Comparison of ENCODE assay signal across 1 cellular context in the genomic region with DNA sequence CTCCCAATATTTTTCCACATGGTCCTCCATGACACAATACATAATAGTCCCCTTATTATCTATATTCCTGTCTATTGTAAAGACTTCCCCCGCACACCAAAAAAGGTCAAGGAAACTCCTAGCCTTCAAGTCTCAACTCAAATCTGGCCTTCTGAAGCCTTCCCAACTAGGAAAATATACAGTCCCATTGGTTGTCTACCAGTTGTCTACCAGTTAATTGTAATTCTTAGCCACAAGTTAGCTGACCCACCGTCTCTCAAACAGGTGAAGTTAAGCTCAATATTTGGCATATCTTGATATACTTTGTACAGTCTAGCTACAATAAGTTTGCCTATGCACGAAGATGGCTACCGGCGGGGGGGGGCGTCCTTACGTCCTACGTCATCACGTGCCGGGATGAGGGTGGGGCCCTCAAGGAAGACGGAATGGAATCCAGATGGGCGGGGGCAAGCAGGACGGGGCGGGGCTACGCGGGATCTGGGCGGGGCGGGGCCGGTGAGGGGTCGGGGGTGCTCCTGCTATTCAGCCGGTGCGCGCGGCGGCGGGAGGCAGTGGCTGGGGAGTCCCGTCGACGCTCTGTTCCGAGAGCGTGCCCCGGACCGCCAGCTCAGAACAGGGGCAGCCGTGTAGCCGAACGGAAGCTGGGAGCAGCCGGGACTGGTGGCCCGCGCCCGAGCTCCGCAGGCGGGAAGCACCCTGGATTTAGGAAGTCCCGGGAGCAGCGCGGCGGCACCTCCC.
A peak's percentile ranks its signal among the peaks of the same experiment; 100 is the strongest.
TF ChIP-seq lines count a peak whose summit lies in the region.

TSS of gene AHR (plus strand) at position 551 of the 738 bp plus-strand sequence. CDS start 613 bp downstream, outside the sequence.

TF ChIP-seq in HepG2, 621 proteins besides CTCF, POLR2A, EP300 and RAD21 (continued from another document and continues in another):
- TF ChIP-seq USF2 (IDR thresholded peaks at IDR 0.05; ENCODE audit: low read depth, low read length): peak; percentile 37; the same call in 1 of the 2 replicates
- no peak; the same call in 1 of the 2 replicates for TF ChIP-seq USF2 (CRISPR knock-in tag; IDR thresholded peaks at IDR 0.05; ENCODE audit: borderline replicate concordance)
- no peak for TF ChIP-seq MAFG (CRISPR knock-in tag; IDR thresholded peaks at IDR 0.05)
- no peak for TF ChIP-seq TBP (CRISPR knock-in tag; IDR thresholded peaks at IDR 0.05)
- TF ChIP-seq CREB3 (CRISPR knock-in tag; IDR thresholded peaks at IDR 0.05): peak; percentile 36; the same call in 1 of the 2 replicates
- TF ChIP-seq ZNF496 (CRISPR knock-in tag; IDR thresholded peaks at IDR 0.05; ENCODE audit: insufficient replicate concordance): no peak
- TF ChIP-seq SMARCC2 (IDR thresholded peaks at IDR 0.05): no peak
- no peak for TF ChIP-seq FOSL1 (CRISPR knock-in tag; IDR thresholded peaks at IDR 0.05; ENCODE audit: borderline replicate concordance)
- no peak for TF ChIP-seq ARNTL (CRISPR knock-in tag; IDR thresholded peaks at IDR 0.05)
- no peak for TF ChIP-seq ZNF577 (CRISPR knock-in tag; IDR thresholded peaks at IDR 0.05; ENCODE audit: borderline replicate concordance, low read depth)
- TF ChIP-seq ZSCAN12 (CRISPR knock-in tag; IDR thresholded peaks at IDR 0.05): no peak; the same call in 1 of the 2 replicates
- TF ChIP-seq ZNF256 (CRISPR knock-in tag; conservative IDR thresholded peaks at IDR 0.05): 0 out of 2 replicates have a peak, but pooled peaks have one; percentile 48
- TF ChIP-seq ZNF484 (CRISPR knock-in tag; IDR thresholded peaks at IDR 0.05; ENCODE audit: borderline replicate concordance, low read depth): no peak
- no peak for TF ChIP-seq SOX13 (IDR thresholded peaks at IDR 0.05)
- no peak for TF ChIP-seq SOX13 (CRISPR knock-in tag; conservative IDR thresholded peaks at IDR 0.05 in 1 of 2, IDR thresholded peaks at IDR 0.05 in 1 of 2)
- no peak for TF ChIP-seq SSRP1 (CRISPR knock-in tag; IDR thresholded peaks at IDR 0.05)
- TF ChIP-seq DRAP1 (CRISPR knock-in tag; IDR thresholded peaks at IDR 0.05): peak; percentile 66
- TF ChIP-seq, protein P1, sequence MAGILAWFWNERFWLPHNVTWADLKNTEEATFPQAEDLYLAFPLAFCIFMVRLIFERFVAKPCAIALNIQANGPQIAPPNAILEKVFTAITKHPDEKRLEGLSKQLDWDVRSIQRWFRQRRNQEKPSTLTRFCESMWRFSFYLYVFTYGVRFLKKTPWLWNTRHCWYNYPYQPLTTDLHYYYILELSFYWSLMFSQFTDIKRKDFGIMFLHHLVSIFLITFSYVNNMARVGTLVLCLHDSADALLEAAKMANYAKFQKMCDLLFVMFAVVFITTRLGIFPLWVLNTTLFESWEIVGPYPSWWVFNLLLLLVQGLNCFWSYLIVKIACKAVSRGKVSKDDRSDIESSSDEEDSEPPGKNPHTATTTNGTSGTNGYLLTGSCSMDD (CRISPR knock-in tag; IDR thresholded peaks at IDR 0.05): no peak
- no peak for TF ChIP-seq ZFP37 (CRISPR knock-in tag; IDR thresholded peaks at IDR 0.05; ENCODE audit: borderline replicate concordance)
- no peak for TF ChIP-seq KDM5A (IDR thresholded peaks at IDR 0.05; ENCODE audit: borderline replicate concordance, low read length)
- no peak; the same call in 1 of the 2 replicates for TF ChIP-seq GATA4 (IDR thresholded peaks at IDR 0.05; ENCODE audit: borderline replicate concordance, low read depth)
- TF ChIP-seq SNRNP70 (IDR thresholded peaks at IDR 0.05; ENCODE audit: low read depth, low read length): no peak
- no peak for TF ChIP-seq ZNF652 (CRISPR knock-in tag; IDR thresholded peaks at IDR 0.05; ENCODE audit: borderline replicate concordance, low read depth)
- no peak for TF ChIP-seq AFF4 (CRISPR knock-in tag; IDR thresholded peaks at IDR 0.05)
- TF ChIP-seq GATAD1 (CRISPR knock-in tag; IDR thresholded peaks at IDR 0.05): no peak; the same call in 1 of the 2 replicates
- no peak for TF ChIP-seq ZNF432 (CRISPR knock-in tag; IDR thresholded peaks at IDR 0.05; ENCODE audit: borderline replicate concordance)
- TF ChIP-seq RFXAP (CRISPR knock-in tag; IDR thresholded peaks at IDR 0.05; ENCODE audit: borderline replicate concordance): no peak
- TF ChIP-seq DR1 (CRISPR knock-in tag; IDR thresholded peaks at IDR 0.05): no peak
- TF ChIP-seq THAP11 (CRISPR knock-in tag; IDR thresholded peaks at IDR 0.05): no peak; the same call in 1 of the 2 replicates
- TF ChIP-seq, protein P2, sequence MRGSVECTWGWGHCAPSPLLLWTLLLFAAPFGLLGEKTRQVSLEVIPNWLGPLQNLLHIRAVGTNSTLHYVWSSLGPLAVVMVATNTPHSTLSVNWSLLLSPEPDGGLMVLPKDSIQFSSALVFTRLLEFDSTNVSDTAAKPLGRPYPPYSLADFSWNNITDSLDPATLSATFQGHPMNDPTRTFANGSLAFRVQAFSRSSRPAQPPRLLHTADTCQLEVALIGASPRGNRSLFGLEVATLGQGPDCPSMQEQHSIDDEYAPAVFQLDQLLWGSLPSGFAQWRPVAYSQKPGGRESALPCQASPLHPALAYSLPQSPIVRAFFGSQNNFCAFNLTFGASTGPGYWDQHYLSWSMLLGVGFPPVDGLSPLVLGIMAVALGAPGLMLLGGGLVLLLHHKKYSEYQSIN (CRISPR knock-in tag; IDR thresholded peaks at IDR 0.05; ENCODE audit: borderline replicate concordance): no peak
- TF ChIP-seq NCOA1 (CRISPR knock-in tag; IDR thresholded peaks at IDR 0.05): no peak
- TF ChIP-seq, protein P3, sequence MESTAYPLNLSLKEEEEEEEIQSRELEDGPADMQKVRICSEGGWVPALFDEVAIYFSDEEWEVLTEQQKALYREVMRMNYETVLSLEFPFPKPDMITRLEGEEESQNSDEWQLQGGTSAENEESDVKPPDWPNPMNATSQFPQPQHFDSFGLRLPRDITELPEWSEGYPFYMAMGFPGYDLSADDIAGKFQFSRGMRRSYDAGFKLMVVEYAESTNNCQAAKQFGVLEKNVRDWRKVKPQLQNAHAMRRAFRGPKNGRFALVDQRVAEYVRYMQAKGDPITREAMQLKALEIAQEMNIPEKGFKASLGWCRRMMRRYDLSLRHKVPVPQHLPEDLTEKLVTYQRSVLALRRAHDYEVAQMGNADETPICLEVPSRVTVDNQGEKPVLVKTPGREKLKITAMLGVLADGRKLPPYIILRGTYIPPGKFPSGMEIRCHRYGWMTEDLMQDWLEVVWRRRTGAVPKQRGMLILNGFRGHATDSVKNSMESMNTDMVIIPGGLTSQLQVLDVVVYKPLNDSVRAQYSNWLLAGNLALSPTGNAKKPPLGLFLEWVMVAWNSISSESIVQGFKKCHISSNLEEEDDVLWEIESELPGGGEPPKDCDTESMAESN (CRISPR knock-in tag; conservative IDR thresholded peaks at IDR 0.05): no peak; the same call in 1 of the 2 replicates
- TF ChIP-seq JARID2 (CRISPR knock-in tag; IDR thresholded peaks at IDR 0.05; ENCODE audit: insufficient replicate concordance): no peak
- no peak for TF ChIP-seq HCFC1 (IDR thresholded peaks at IDR 0.05; ENCODE audit: low read depth, low read length)
- no peak for TF ChIP-seq ZNF800 (CRISPR knock-in tag; IDR thresholded peaks at IDR 0.05)
- peak; percentile 75 for TF ChIP-seq PHF8 (CRISPR knock-in tag; IDR thresholded peaks at IDR 0.05)
- peak; percentile 98 for TF ChIP-seq EHMT2 (IDR thresholded peaks at IDR 0.05; ENCODE audit: borderline replicate concordance, low read depth, low read length)
- no peak for TF ChIP-seq U2AF2 (IDR thresholded peaks at IDR 0.05; ENCODE audit: low read depth, low read length)
- no peak for TF ChIP-seq ZNF12 (CRISPR knock-in tag; IDR thresholded peaks at IDR 0.05)
- TF ChIP-seq ZNF260 (CRISPR knock-in tag; IDR thresholded peaks at IDR 0.05; ENCODE audit: borderline replicate concordance, low read depth): no peak
- TF ChIP-seq HMGA1 (CRISPR knock-in tag; conservative IDR thresholded peaks at IDR 0.05): no peak
- TF ChIP-seq SIN3A (IDR thresholded peaks at IDR 0.05; ENCODE audit: borderline replicate concordance, low read depth, low read length): peak; percentile 77; the same call in 1 of the 2 replicates
- TF ChIP-seq, protein P4, sequence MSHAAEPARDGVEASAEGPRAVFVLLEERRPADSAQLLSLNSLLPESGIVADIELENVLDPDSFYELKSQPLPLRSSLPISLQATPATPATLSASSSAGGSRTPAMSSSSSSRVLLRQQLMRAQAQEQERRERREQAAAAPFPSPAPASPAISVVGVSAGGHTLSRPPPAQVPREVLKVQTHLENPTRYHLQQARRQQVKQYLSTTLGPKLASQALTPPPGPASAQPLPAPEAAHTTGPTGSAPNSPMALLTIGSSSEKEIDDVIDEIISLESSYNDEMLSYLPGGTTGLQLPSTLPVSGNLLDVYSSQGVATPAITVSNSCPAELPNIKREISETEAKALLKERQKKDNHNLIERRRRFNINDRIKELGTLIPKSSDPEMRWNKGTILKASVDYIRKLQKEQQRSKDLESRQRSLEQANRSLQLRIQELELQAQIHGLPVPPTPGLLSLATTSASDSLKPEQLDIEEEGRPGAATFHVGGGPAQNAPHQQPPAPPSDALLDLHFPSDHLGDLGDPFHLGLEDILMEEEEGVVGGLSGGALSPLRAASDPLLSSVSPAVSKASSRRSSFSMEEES (CRISPR knock-in tag; IDR thresholded peaks at IDR 0.05): no peak
